In genomic region chr10:26474062-26474461, GRCh38 we compare ENCODE assay signal across 16 cellular contexts. TPM values are rescaled to one million over a fixed set of nuclear protein-coding genes. Genes with fewer than 3 reads are reported as not detected.
DNase-seq lines count a peak whose midpoint lies in the region; ATAC-seq and TF ChIP-seq lines count a peak whose summit lies in the region.
"Had no signal": no experiment of that assay in that cellular context is flagged by ENCODE, and none has a peak within 500 bp of the region (broad histone marks: within the 10 kb centered on the region; RNA-seq: fewer than 3 reads in every experiment).

No MANE protein-coding gene starts in this region.

- H3K36me3 ChIP-seq in osteoblast (ENCODE audit: insufficient read depth, low read length) = no peaks in the 10 kb centered on the region
- H3K36me3 ChIP-seq: HAP-1 had no signal

- no peaks in the 10 kb centered on the region for H3K27me3 ChIP-seq in osteoblast (ENCODE audit: insufficient read depth, low read length)

- no peak overlapping the region for H3K4me3 ChIP-seq in osteoblast (ENCODE audit: insufficient read depth, low read length)
- H3K4me3 ChIP-seq: HAP-1, lung had no signal

- H3K4me1 Mint-ChIP-seq in CD14-positive monocyte = peaks cover 67% of the 10 kb centered on the region
- H3K4me1 Mint-ChIP-seq in HFFc6 (ENCODE audit: low read depth) = peaks cover 64% of the 10 kb centered on the region
- peaks cover 76% of the 10 kb centered on the region for H3K4me1 Mint-ChIP-seq in central memory CD8-positive, alpha-beta T cell

- no peaks in the 10 kb centered on the region for H3K9me3 ChIP-seq in osteoblast (ENCODE audit: low read depth, low read length)
- H3K9me3 ChIP-seq: HAP-1, SK-N-SH had no signal

- TF ChIP-seq CTCF in CD14-positive monocyte (IDR thresholded peaks at IDR 0.05) (no peak), HFFc6 (IDR thresholded peaks at IDR 0.05) (no peak), osteoblast (IDR thresholded peaks at IDR 0.05; ENCODE audit: extremely low read depth, low read depth, low read length) (no peak)

- no peak for ATAC-seq in central memory CD8-positive, alpha-beta T cell (replicated peaks; ENCODE audit: extremely low read depth, poor library complexity, severe bottlenecking)

- peak overlapping the region; percentile 14 for H2AFZ ChIP-seq in osteoblast (ENCODE audit: low read length)
- H2AFZ ChIP-seq: parathyroid adenoma had no signal

- intact Hi-C loops in CD14-positive monocyte (cut with micrococcal nuclease) = no loop called here

- no peak for DNase-seq in CD14-positive monocyte (ENCODE audit: low spot score)
- peak; percentile 54 for DNase-seq in HFFc6
- no peak for DNase-seq in central memory CD8-positive, alpha-beta T cell (ENCODE audit: low spot score in 2 of 2)
- DNase-seq in osteoblast (ENCODE audit: insufficient read length, low spot score, missing footprints) = no peak
- DNase-seq in HK-2 (ENCODE audit: unreplicated experiment) = no peak
- DNase-seq in NCI-H226 = no peak
- DNase-seq in NCI-H526 treated with DMSO at 0.1 percent for 48 hours (lab: John Stamatoyannopoulos, UW) = no peak
- DNase-seq: activated CD4-positive, alpha-beta T cell treated with anti-CD3 and anti-CD28 coated beads, Interleukin-2, amount 50 U/mL, for 4 hours; IMR-90; NCI-H146; SK-N-SH; stimulated activated CD4-positive, alpha-beta T cell treated with anti-CD3 and anti-CD28 coated beads, Interleukin-1b, Interleukin-23, amount 100 ng/mL, for 48 hours; stimulated activated naive CD4-positive, alpha-beta T cell treated with Interleukin-2 at 50 U/mL for 16 hours had no signal

- H3K4me1 ChIP-seq in osteoblast (ENCODE audit: insufficient read depth, low read length) = no peaks in the 10 kb centered on the region
- H3K4me1 ChIP-seq: HAP-1, parathyroid adenoma had no signal

- no peak overlapping the region for H3K4me3 Mint-ChIP-seq in CD14-positive monocyte
- no peak overlapping the region for H3K4me3 Mint-ChIP-seq in HFFc6
- H3K4me3 Mint-ChIP-seq in central memory CD8-positive, alpha-beta T cell = no peak overlapping the region

- H3K27me3 Mint-ChIP-seq in CD14-positive monocyte (ENCODE audit: low read depth in 3 of 3) (no peaks in the 10 kb centered on the region), HFFc6 (ENCODE audit: insufficient read depth) (no peaks in the 10 kb centered on the region; the same call in 1 of the 2 replicates)
- H3K27me3 Mint-ChIP-seq in central memory CD8-positive, alpha-beta T cell = no peaks in the 10 kb centered on the region

- H3K27ac ChIP-seq in osteoblast (ENCODE audit: low read depth, low read length) = no peak overlapping the region
- H3K27ac ChIP-seq: parathyroid adenoma had no signal

- H3K79me2 ChIP-seq in osteoblast (ENCODE audit: insufficient read depth, low read length) = no peaks in the 10 kb centered on the region
- H3K79me2 ChIP-seq: parathyroid adenoma had no signal

- no peak overlapping the region for H3K4me2 ChIP-seq in osteoblast (ENCODE audit: insufficient read depth, low read length)
- H3K4me2 ChIP-seq: SK-N-SH had no signal

- no peaks in the 10 kb centered on the region for H4K20me1 ChIP-seq in osteoblast (ENCODE audit: insufficient read depth, low read length)

- H3K27ac Mint-ChIP-seq in CD14-positive monocyte (peak overlapping the region in 5 of 7 donors; percentile 30 to 74 (median 52)), HFFc6 (peak overlapping the region; percentile 79)
- peak overlapping the region; percentile 88 for H3K27ac Mint-ChIP-seq in central memory CD8-positive, alpha-beta T cell (ENCODE audit: low read depth)

- H3K36me3 Mint-ChIP-seq in CD14-positive monocyte = peaks cover 41 to 52% of the 10 kb centered on the region in 2 donors
- H3K36me3 Mint-ChIP-seq in HFFc6 (ENCODE audit: low read depth) = peaks cover 36% of the 10 kb centered on the region
- H3K36me3 Mint-ChIP-seq in central memory CD8-positive, alpha-beta T cell (ENCODE audit: insufficient read depth) = peaks cover 17% of the 10 kb centered on the region

- H3K9me3 Mint-ChIP-seq in CD14-positive monocyte = no peaks in the 10 kb centered on the region
- H3K9me3 Mint-ChIP-seq in HFFc6 = no peaks in the 10 kb centered on the region
- no peaks in the 10 kb centered on the region for H3K9me3 Mint-ChIP-seq in central memory CD8-positive, alpha-beta T cell

RNA-seq across cellular contexts. Expression of gene APBB1IP, which starts 35.9 kb away (rescaled TPM):
- polyA plus RNA-seq in CD14-positive monocyte = 10 to 100 TPM; 24.6 to 45.4 TPM
- total RNA-seq in HFFc6 (2021; fragmentation: NEBNext Ultra II Directional; extraction: Animal tissue kit (Norgen Biotek cat#: 25700)) = 10 to 100 TPM; 30.7 to 37.6 (median 35.5) TPM
- total RNA-seq in osteoblast = 14.8 and 29.8 TPM in 2 replicates
- total RNA-seq: IMR-90 had no signal
- polyA plus RNA-seq: IMR-90, SK-N-SH had no signal
